In genomic region chr9:131330814-131331600, GRCh38 we compare ENCODE assay signal across 13 cellular contexts. TPM values are rescaled to one million over a fixed set of nuclear protein-coding genes. Genes with fewer than 3 reads are reported as not detected.
DNase-seq lines count a peak whose midpoint lies in the region; ATAC-seq and TF ChIP-seq lines count a peak whose summit lies in the region.
"Had no signal": no experiment of that assay in that cellular context is flagged by ENCODE, and none has a peak within 500 bp of the region (broad histone marks: within the 10 kb centered on the region; RNA-seq: fewer than 3 reads in every experiment).

No MANE protein-coding gene starts in this region.

- DNase-seq in activated effector memory CD4-positive, alpha-beta T cell treated with anti-CD3 and anti-CD28 coated beads, Interleukin-2, amount 50 U/mL, for 16 hours, result peak; percentile 28
- DNase-seq in activated effector memory CD4-positive, alpha-beta T cell treated with Interleukin-2 at 50 U/mL for 16 hours, result no peak
- DNase-seq in ecto neural progenitor cell (ENCODE audit: low spot score) (peak; percentile 84), inferior parietal cortex (ENCODE audit: extremely low spot score) (peak; percentile 27), aorta (peak in 1 of 2 donors; percentile 42), body of pancreas (no peak), brain microvascular endothelial cell (no peak)
- no peak for DNase-seq in activated naive CD4-positive, alpha-beta T cell treated with anti-CD3 and anti-CD28 coated beads, Interleukin-2, amount 50 U/mL, for 16 hours
- DNase-seq: activated CD8-positive, alpha-beta memory T cell treated with anti-CD3 and anti-CD28 coated beads, Interleukin-2, amount 50 U/mL, for 4 hours; amniotic stem cell; effector memory CD4-positive, alpha-beta T cell had no signal

- intact Hi-C loops in aorta (cut with DNase I), result no loop called here
- intact Hi-C loops in body of pancreas (cut with DNase I), result loop anchor here (10.0 kb wide), 1 partner anchor 146 kb away; no protein-coding TSS in a partner anchor

- H3K27me3 ChIP-seq in aorta (ENCODE audit: control insufficient read depth in 1 of 2, insufficient read depth in 2 of 2, low read length in 1 of 2) (no peaks in the 10 kb centered on the region), body of pancreas (no peaks in the 10 kb centered on the region), brain microvascular endothelial cell (replicated peaks) (no peaks in the 10 kb centered on the region)

- H3K27ac ChIP-seq in aorta (ENCODE audit: low read depth in 1 of 2, low read length in 2 of 2) (no peak overlapping the region), body of pancreas (no peak overlapping the region), brain microvascular endothelial cell (no peak overlapping the region)
- H3K27ac ChIP-seq: A549 had no signal

- H3K4me1 ChIP-seq in aorta (ENCODE audit: control insufficient read depth in 1 of 2, insufficient read depth in 2 of 2, low read length in 2 of 2) (no peaks in the 10 kb centered on the region), body of pancreas (no peaks in the 10 kb centered on the region)
- H3K4me1 ChIP-seq: A549 had no signal

- ATAC-seq in aorta (ENCODE audit: low FRiP score), result peak; percentile 13
- no peak for ATAC-seq in body of pancreas
- ATAC-seq: A549, GM12878 had no signal

- TF ChIP-seq POLR2A in body of pancreas (IDR thresholded peaks at IDR 0.05), result no peak

- H3K36me3 ChIP-seq in aorta (ENCODE audit: control insufficient read depth in 1 of 2, insufficient read depth in 2 of 2, low read length in 1 of 2) (no peaks in the 10 kb centered on the region), body of pancreas (replicated peaks in 1 of 2; ENCODE audit: insufficient read depth in 1 of 2, low read depth in 2 of 2) (no peaks in the 10 kb centered on the region), brain microvascular endothelial cell (replicated peaks) (no peaks in the 10 kb centered on the region)

- WGBS in aorta, 2 donors, result 82 to 84% methylated on average over 18 of the region's 18 CpGs
- WGBS in body of pancreas, 2 donors, result 71 to 77% methylated on average over 9 to 18 of the region's 18 CpGs

- H3K9me3 ChIP-seq in aorta (ENCODE audit: control insufficient read depth, low read length) (no peaks in the 10 kb centered on the region), body of pancreas (no peaks in the 10 kb centered on the region)
- H3K9me3 ChIP-seq: A549 had no signal

- TF ChIP-seq CTCF in body of pancreas (IDR thresholded peaks at IDR 0.05), result no peak
- TF ChIP-seq CTCF in brain microvascular endothelial cell (IDR thresholded peaks at IDR 0.05; ENCODE audit: low read depth, low read length, missing control alignments), result no peak

- in situ Hi-C loops in brain microvascular endothelial cell (cut with HindIII; ENCODE audit: low pct_ligation_motif_present, low sequenced_read_pairs), result no loop called here

- no peak overlapping the region for H3K4me3 ChIP-seq in aorta (ENCODE audit: low read length in 2 of 2)
- H3K4me3 ChIP-seq in body of pancreas, result no peak overlapping the region
- no peak overlapping the region for H3K4me3 ChIP-seq in brain microvascular endothelial cell (ENCODE audit: low read depth, low read length)
- H3K4me3 ChIP-seq: A549, GM12878 had no signal

RNA-seq across cellular contexts. Expression of gene PLPP7, which starts 41.5 kb away (rescaled TPM):
- total RNA-seq in aorta (1 to 10 TPM; 6.6 to 9.5 TPM), body of pancreas (1 to 10 TPM; 2.1 to 3.6 TPM)
- polyA plus RNA-seq in aorta, result 10 to 100 TPM in 1 of 2 donors, 1 to 10 TPM in 1; 5.6 to 11.1 TPM

RNA-seq across cellular contexts. Expression of gene FAM78A, which starts 54.7 kb away (rescaled TPM):
- total RNA-seq in aorta (1 to 10 TPM; 4.0 to 6.3 TPM), body of pancreas (under 1 TPM; under 0.01 to 0.78 TPM)
- 1 to 10 TPM in 1 of 2 donors, under 1 TPM in 1; 0.59 to 2.0 TPM for polyA plus RNA-seq in aorta

Comparison
In these comparisons a context has a peak if more than half of its experiments do, and no peak if none do; other contexts are left out.
1. DNase-seq: peak in activated effector memory CD4-positive, alpha-beta T cell treated with anti-CD3 and anti-CD28 coated beads, Interleukin-2, amount 50 U/mL, for 16 hours (single experiment), ecto neural progenitor cell (single experiment) and inferior parietal cortex (single experiment); none in activated effector memory CD4-positive, alpha-beta T cell treated with Interleukin-2 at 50 U/mL for 16 hours (single experiment), activated naive CD4-positive, alpha-beta T cell treated with anti-CD3 and anti-CD28 coated beads, Interleukin-2, amount 50 U/mL, for 16 hours (single experiment), body of pancreas (0 of 4) and brain microvascular endothelial cell (single experiment).